ENCODE assay signal across 1 cellular context in genomic region chr9:76667521-76667957, GRCh38.
TF ChIP-seq lines count a peak whose summit lies in the region.

No MANE protein-coding gene starts in this region.

TF ChIP-seq in K562, 482 proteins besides CTCF, POLR2A, EP300 and RAD21 (continued from another document):
- TF ChIP-seq THRA (IDR thresholded peaks at IDR 0.05) (no peak), ZNF639 (CRISPR knock-in tag; conservative IDR thresholded peaks at IDR 0.05 in 1 of 2, IDR thresholded peaks at IDR 0.05 in 1 of 2) (peak in 1 of 2 experiments; percentile 47; a peak in 1 of 4 replicates), ZNF316 (IDR thresholded peaks at IDR 0.05) (no peak), DPF2 (IDR thresholded peaks at IDR 0.05) (peak; percentile 56; the same call in 1 of the 2 replicates), MAX (CRISPR knock-in tag; IDR thresholded peaks at IDR 0.05) (no peak)
- TF ChIP-seq, protein P1, sequence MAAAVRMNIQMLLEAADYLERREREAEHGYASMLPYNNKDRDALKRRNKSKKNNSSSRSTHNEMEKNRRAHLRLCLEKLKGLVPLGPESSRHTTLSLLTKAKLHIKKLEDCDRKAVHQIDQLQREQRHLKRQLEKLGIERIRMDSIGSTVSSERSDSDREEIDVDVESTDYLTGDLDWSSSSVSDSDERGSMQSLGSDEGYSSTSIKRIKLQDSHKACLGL (CRISPR knock-in tag; IDR thresholded peaks at IDR 0.05; ENCODE audit: borderline replicate concordance, poor library complexity, severe bottlenecking) = no peak
TF ChIP-seq in K562: peak in this region for 31.
